In genomic region chr4:87235020-87235671, GRCh38 we compare ENCODE assay signal across 8 cellular contexts.
DNase-seq lines count a peak whose midpoint lies in the region; ATAC-seq and TF ChIP-seq lines count a peak whose summit lies in the region.

No MANE protein-coding gene starts in this region.

- no peaks in the 10 kb centered on the region for H3K9me3 ChIP-seq in WERI-Rb-1 (ENCODE audit: severe bottlenecking)

- no peak for DNase-seq in T-helper 1 cell
- no peak for DNase-seq in WERI-Rb-1
- DNase-seq in stimulated activated naive CD8-positive, alpha-beta T cell treated with anti-CD3 and anti-CD28 coated beads, Interleukin-15, amount 100 ng/mL, for 72 hours, result no peak
- DNase-seq in GM20000 (ENCODE audit: low spot score), result no peak

- H3K27me3 ChIP-seq in WERI-Rb-1 (ENCODE audit: insufficient read depth, low read depth, severe bottlenecking), result no peaks in the 10 kb centered on the region

- no peak for TF ChIP-seq CTCF in WERI-Rb-1 (IDR thresholded peaks at IDR 0.05; ENCODE audit: low read depth, low read length)
- TF ChIP-seq CTCF in GM20000 (IDR thresholded peaks at IDR 0.05; ENCODE audit: extremely low read depth, missing control alignments), result no peak

- peaks cover 2% of the 10 kb centered on the region for H3K4me1 Mint-ChIP-seq in T-helper 1 cell treated with Interleukin-12 subunit alpha and Interleukin-12 subunit beta and Interleukin-4 antibody, amounts not matched to agents 30 μg/mL and 1 μg/mL, for 36 hours (ENCODE audit: low read depth)
- H3K4me1 Mint-ChIP-seq in stimulated activated naive CD8-positive, alpha-beta T cell treated with anti-CD3 and anti-CD28 coated beads, Interleukin-15, amount 100 ng/mL, for 72 hours, result peaks cover 6% of the 10 kb centered on the region

- H3K27ac Mint-ChIP-seq in T-helper 1 cell treated with Interleukin-12 subunit alpha and Interleukin-12 subunit beta and Interleukin-4 antibody, amounts not matched to agents 30 μg/mL and 1 μg/mL, for 36 hours, result no peak overlapping the region
- peak overlapping the region in 1 of 2 donors; percentile 88 for H3K27ac Mint-ChIP-seq in stimulated activated naive CD8-positive, alpha-beta T cell treated with anti-CD3 and anti-CD28 coated beads, Interleukin-15, amount 100 ng/mL, for 72 hours

- ATAC-seq in stimulated activated naive CD8-positive, alpha-beta T cell treated with anti-CD3 and anti-CD28 coated beads, Interleukin-15, amount 100 ng/mL, for 72 hours, result no peak
- no peak for ATAC-seq in HG03139 (IDR thresholded peaks at IDR 0.05; ENCODE audit: unreplicated experiment)
- ATAC-seq in HG02938 (IDR thresholded peaks at IDR 0.05; ENCODE audit: unreplicated experiment), result no peak

- no peaks in the 10 kb centered on the region for H3K36me3 ChIP-seq in WERI-Rb-1

- H3K36me3 Mint-ChIP-seq in T-helper 1 cell treated with Interleukin-12 subunit alpha and Interleukin-12 subunit beta and Interleukin-4 antibody, amounts not matched to agents 30 μg/mL and 1 μg/mL, for 36 hours (ENCODE audit: low read depth), result no peaks in the 10 kb centered on the region

- H3K9me3 Mint-ChIP-seq in T-helper 1 cell treated with Interleukin-12 subunit alpha and Interleukin-12 subunit beta and Interleukin-4 antibody, amounts not matched to agents 30 μg/mL and 1 μg/mL, for 36 hours, result no peaks in the 10 kb centered on the region
- H3K9me3 Mint-ChIP-seq in stimulated activated naive CD8-positive, alpha-beta T cell treated with anti-CD3 and anti-CD28 coated beads, Interleukin-15, amount 100 ng/mL, for 72 hours, result no peaks in the 10 kb centered on the region

- H3K4me3 ChIP-seq in WERI-Rb-1 (ENCODE audit: low read depth, low read length), result peak overlapping the region; percentile 46
- H3K4me3 ChIP-seq in iPS-11a (ENCODE audit: low read depth, low read length), result peak overlapping the region; percentile 13

- H3K4me3 Mint-ChIP-seq in T-helper 1 cell treated with Interleukin-12 subunit alpha and Interleukin-12 subunit beta and Interleukin-4 antibody, amounts not matched to agents 30 μg/mL and 1 μg/mL, for 36 hours, result peak overlapping the region; percentile 73
- H3K4me3 Mint-ChIP-seq in stimulated activated naive CD8-positive, alpha-beta T cell treated with anti-CD3 and anti-CD28 coated beads, Interleukin-15, amount 100 ng/mL, for 72 hours, result peak overlapping the region; percentile 80 to 89

- peaks cover 20% of the 10 kb centered on the region for H3K27me3 Mint-ChIP-seq in T-helper 1 cell treated with Interleukin-12 subunit alpha and Interleukin-12 subunit beta and Interleukin-4 antibody, amounts not matched to agents 30 μg/mL and 1 μg/mL, for 36 hours (ENCODE audit: low read depth)
- H3K27me3 Mint-ChIP-seq in stimulated activated naive CD8-positive, alpha-beta T cell treated with anti-CD3 and anti-CD28 coated beads, Interleukin-15, amount 100 ng/mL, for 72 hours, result peaks cover 11% of the 10 kb centered on the region

- no peak overlapping the region for H3K27ac ChIP-seq in WERI-Rb-1
